Comparison of ENCODE assay signal across 6 cellular contexts in genomic region chr2:57437077-57437476, GRCh38.
"Had no signal": no experiment of that assay in that cellular context is flagged by ENCODE, and none has a peak within 500 bp of the region (broad histone marks: within the 10 kb centered on the region; RNA-seq: fewer than 3 reads in every experiment).

No MANE protein-coding gene starts in this region.

- DNase-seq: IMR-90, KBM-7 had no signal

- H3K27ac ChIP-seq: HL-60 had no signal

- H3K27me3 Mint-ChIP-seq: IgD-negative memory B cell had no signal

- H3K27ac Mint-ChIP-seq: IgD-negative memory B cell had no signal

- H3K4me3 ChIP-seq: K562 had no signal

- ATAC-seq: HepG2, K562 had no signal

- H3K4me1 Mint-ChIP-seq: IgD-negative memory B cell had no signal

- H3K9me3 Mint-ChIP-seq: IgD-negative memory B cell had no signal

- H3K4me3 Mint-ChIP-seq: IgD-negative memory B cell had no signal
